1 cellular context compared by ENCODE assay signal in the genomic region with DNA sequence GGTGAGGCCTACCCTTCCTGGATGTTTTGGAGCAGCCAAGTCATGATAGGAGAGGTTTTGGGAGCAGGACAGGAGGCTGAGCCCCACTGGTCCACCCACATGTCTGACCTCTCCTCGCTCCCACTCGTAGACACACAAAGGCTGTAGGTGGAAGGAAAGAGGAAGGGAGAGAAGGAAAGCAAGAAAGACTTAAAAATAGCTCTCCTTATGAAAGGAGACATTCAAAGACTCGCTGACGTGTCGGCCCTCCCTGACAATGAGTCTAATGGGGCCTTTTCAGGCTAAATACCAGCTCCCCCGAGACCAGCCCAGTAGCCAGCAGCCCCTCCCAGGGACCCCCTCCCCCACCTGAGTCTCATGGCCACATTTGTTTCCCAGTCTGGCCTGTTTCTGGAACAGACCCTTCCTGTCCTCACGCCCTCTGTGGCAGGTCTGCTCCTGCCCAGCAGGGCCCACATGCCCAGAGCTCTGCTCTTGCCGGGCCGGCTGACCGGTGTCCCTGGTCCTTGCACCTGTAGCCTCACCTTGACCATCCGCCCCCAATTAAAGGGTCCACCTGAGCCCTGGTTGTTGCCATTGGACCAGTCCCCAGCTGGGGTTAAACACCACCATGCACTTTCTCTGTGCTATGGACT.
TF ChIP-seq lines count a peak whose summit lies in the region.

No MANE protein-coding gene starts in this region.

TF ChIP-seq in GM23338, 12 proteins besides CTCF, POLR2A, EP300 and RAD21 (continued from another document):
- TF ChIP-seq, protein P1, sequence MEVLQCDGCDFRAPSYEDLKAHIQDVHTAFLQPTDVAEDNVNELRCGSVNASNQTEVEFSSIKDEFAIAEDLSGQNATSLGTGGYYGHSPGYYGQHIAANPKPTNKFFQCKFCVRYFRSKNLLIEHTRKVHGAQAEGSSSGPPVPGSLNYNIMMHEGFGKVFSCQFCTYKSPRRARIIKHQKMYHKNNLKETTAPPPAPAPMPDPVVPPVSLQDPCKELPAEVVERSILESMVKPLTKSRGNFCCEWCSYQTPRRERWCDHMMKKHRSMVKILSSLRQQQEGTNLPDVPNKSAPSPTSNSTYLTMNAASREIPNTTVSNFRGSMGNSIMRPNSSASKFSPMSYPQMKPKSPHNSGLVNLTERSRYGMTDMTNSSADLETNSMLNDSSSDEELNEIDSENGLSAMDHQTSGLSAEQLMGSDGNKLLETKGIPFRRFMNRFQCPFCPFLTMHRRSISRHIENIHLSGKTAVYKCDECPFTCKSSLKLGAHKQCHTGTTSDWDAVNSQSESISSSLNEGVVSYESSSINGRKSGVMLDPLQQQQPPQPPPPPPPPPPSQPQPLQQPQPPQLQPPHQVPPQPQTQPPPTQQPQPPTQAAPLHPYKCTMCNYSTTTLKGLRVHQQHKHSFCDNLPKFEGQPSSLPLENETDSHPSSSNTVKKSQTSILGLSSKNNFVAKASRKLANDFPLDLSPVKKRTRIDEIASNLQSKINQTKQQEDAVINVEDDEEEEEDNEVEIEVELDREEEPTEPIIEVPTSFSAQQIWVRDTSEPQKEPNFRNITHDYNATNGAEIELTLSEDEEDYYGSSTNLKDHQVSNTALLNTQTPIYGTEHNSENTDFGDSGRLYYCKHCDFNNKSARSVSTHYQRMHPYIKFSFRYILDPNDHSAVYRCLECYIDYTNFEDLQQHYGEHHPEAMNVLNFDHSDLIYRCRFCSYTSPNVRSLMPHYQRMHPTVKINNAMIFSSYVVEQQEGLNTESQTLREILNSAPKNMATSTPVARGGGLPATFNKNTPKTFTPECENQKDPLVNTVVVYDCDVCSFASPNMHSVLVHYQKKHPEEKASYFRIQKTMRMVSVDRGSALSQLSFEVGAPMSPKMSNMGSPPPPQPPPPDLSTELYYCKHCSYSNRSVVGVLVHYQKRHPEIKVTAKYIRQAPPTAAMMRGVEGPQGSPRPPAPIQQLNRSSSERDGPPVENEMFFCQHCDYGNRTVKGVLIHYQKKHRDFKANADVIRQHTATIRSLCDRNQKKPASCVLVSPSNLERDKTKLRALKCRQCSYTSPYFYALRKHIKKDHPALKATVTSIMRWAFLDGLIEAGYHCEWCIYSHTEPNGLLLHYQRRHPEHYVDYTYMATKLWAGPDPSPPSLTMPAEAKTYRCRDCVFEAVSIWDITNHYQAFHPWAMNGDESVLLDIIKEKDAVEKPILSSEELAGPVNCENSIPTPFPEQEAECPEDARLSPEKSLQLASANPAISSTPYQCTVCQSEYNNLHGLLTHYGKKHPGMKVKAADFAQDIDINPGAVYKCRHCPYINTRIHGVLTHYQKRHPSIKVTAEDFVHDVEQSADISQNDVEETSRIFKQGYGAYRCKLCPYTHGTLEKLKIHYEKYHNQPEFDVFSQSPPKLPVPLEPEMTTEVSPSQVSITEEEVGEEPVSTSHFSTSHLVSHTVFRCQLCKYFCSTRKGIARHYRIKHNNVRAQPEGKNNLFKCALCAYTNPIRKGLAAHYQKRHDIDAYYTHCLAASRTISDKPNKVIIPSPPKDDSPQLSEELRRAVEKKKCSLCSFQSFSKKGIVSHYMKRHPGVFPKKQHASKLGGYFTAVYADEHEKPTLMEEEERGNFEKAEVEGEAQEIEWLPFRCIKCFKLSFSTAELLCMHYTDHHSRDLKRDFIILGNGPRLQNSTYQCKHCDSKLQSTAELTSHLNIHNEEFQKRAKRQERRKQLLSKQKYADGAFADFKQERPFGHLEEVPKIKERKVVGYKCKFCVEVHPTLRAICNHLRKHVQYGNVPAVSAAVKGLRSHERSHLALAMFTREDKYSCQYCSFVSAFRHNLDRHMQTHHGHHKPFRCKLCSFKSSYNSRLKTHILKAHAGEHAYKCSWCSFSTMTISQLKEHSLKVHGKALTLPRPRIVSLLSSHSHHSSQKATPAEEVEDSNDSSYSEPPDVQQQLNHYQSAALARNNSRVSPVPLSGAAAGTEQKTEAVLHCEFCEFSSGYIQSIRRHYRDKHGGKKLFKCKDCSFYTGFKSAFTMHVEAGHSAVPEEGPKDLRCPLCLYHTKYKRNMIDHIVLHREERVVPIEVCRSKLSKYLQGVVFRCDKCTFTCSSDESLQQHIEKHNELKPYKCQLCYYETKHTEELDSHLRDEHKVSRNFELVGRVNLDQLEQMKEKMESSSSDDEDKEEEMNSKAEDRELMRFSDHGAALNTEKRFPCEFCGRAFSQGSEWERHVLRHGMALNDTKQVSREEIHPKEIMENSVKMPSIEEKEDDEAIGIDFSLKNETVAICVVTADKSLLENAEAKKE (CRISPR knock-in tag; IDR thresholded peaks at IDR 0.05), result no peak
- TF ChIP-seq STAT1 (IDR thresholded peaks at IDR 0.05; ENCODE audit: unreplicated experiment) (no peak), CREB1 (CRISPR knock-in tag; IDR thresholded peaks at IDR 0.05; ENCODE audit: low read depth) (no peak), EZH2phosphoT487 (IDR thresholded peaks at IDR 0.05; ENCODE audit: unreplicated experiment) (no peak), JUNB (IDR thresholded peaks at IDR 0.05; ENCODE audit: unreplicated experiment) (no peak), ZNF114 (CRISPR knock-in tag; IDR thresholded peaks at IDR 0.05) (no peak)
- TF ChIP-seq, protein P2, sequence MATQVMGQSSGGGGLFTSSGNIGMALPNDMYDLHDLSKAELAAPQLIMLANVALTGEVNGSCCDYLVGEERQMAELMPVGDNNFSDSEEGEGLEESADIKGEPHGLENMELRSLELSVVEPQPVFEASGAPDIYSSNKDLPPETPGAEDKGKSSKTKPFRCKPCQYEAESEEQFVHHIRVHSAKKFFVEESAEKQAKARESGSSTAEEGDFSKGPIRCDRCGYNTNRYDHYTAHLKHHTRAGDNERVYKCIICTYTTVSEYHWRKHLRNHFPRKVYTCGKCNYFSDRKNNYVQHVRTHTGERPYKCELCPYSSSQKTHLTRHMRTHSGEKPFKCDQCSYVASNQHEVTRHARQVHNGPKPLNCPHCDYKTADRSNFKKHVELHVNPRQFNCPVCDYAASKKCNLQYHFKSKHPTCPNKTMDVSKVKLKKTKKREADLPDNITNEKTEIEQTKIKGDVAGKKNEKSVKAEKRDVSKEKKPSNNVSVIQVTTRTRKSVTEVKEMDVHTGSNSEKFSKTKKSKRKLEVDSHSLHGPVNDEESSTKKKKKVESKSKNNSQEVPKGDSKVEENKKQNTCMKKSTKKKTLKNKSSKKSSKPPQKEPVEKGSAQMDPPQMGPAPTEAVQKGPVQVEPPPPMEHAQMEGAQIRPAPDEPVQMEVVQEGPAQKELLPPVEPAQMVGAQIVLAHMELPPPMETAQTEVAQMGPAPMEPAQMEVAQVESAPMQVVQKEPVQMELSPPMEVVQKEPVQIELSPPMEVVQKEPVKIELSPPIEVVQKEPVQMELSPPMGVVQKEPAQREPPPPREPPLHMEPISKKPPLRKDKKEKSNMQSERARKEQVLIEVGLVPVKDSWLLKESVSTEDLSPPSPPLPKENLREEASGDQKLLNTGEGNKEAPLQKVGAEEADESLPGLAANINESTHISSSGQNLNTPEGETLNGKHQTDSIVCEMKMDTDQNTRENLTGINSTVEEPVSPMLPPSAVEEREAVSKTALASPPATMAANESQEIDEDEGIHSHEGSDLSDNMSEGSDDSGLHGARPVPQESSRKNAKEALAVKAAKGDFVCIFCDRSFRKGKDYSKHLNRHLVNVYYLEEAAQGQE (IDR thresholded peaks at IDR 0.05; ENCODE audit: unreplicated experiment), result no peak
